Comparison of ENCODE assay signal across 18 cellular contexts in the genomic region with DNA sequence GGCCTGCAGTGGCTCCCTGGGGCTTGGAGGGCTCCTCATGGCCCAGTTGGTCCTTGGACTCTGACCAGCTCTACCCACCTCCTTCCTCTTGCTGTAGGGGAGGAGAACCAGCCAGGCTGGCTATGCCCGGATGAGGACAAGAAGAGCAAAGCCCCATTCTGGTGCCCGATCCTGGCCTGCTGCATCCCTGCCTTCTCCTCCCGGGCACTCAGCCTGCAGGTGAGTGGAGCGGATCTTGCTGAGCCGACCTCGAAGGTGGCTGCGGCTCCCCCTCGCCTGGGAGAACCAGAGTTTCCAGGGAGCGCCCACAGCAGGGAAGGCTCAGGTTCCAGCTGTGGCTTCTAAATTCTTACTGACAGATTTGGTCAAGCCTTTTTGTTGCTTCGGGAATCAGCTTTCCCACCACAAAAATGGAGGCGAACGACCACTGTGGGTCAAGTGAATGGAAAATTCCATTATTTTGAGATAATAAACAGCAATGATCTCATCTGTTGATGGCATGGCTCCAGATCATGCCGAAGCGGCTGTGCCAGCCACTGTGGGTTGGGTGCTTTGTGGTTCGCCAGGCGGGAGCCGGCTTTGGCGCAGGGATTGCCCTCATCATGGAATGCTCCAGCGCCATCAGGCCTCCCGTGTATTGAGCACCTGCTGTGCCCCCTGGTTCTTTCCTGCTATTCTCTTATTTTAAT.
DNase-seq lines count a peak whose midpoint lies in the region; ATAC-seq and TF ChIP-seq lines count a peak whose summit lies in the region.
"Had no signal": no experiment of that assay in that cellular context is flagged by ENCODE, and none has a peak within 500 bp of the region (broad histone marks: within the 10 kb centered on the region; RNA-seq: fewer than 3 reads in every experiment).

No MANE protein-coding gene starts in this region.

- BruUV-seq in Caco-2 (replicated peaks; lab: Mats Ljungman, UMichigan), result no TSS peak

- H3K4me1 Mint-ChIP-seq in Caco-2 (ENCODE audit: low read depth, unreplicated experiment), result no peaks in the 10 kb centered on the region
- H3K4me1 Mint-ChIP-seq: CD4-positive, CD25-positive, alpha-beta regulatory T cell; WTC11 had no signal

- H3K27me3 ChIP-seq in Caco-2 (replicated peaks; ENCODE audit: control insufficient read depth, insufficient read depth, low read length), result no peaks in the 10 kb centered on the region
- H3K27me3 ChIP-seq: left lung, upper lobe of left lung had no signal

- TF ChIP-seq CTCF in Caco-2 (IDR thresholded peaks at IDR 0.05; ENCODE audit: insufficient read depth in 1 of 2, low read depth in 1 of 2, low read length in 1 of 2, severe bottlenecking in 1 of 2, unreplicated experiment in 1 of 2), result no peak

- no peaks in the 10 kb centered on the region for H3K9me3 ChIP-seq in Caco-2
- H3K9me3 ChIP-seq: left lung, upper lobe of left lung had no signal

- H3K4me3 Mint-ChIP-seq in Caco-2 (ENCODE audit: unreplicated experiment), result no peak overlapping the region
- H3K4me3 Mint-ChIP-seq: CD4-positive, CD25-positive, alpha-beta regulatory T cell; WTC11 had no signal

- H3K9me3 Mint-ChIP-seq in Caco-2 (ENCODE audit: unreplicated experiment), result no peaks in the 10 kb centered on the region
- H3K9me3 Mint-ChIP-seq: CD4-positive, CD25-positive, alpha-beta regulatory T cell; WTC11 had no signal

- H3K27ac Mint-ChIP-seq in Caco-2 (ENCODE audit: unreplicated experiment), result no peak overlapping the region
- H3K27ac Mint-ChIP-seq: CD4-positive, CD25-positive, alpha-beta regulatory T cell; WTC11 had no signal

- H3K36me3 Mint-ChIP-seq in Caco-2 (ENCODE audit: insufficient read depth, unreplicated experiment), result peaks cover 12% of the 10 kb centered on the region
- H3K36me3 Mint-ChIP-seq: CD4-positive, CD25-positive, alpha-beta regulatory T cell had no signal

- H3K4me1 ChIP-seq in Caco-2, result no peaks in the 10 kb centered on the region
- H3K4me1 ChIP-seq: left lung, upper lobe of left lung had no signal

- intact Hi-C loops in Caco-2 (cut with micrococcal nuclease; ENCODE audit: unreplicated experiment), result no loop called here

- H3K27ac ChIP-seq in substantia nigra (ENCODE audit: low read depth, low read length, poor library complexity, severe bottlenecking), result peak overlapping the region; percentile 29
- H3K27ac ChIP-seq: left lung had no signal

- ATAC-seq in GM18517 (IDR thresholded peaks at IDR 0.05; ENCODE audit: unreplicated experiment), result no peak
- ATAC-seq: left lung, WTC11 had no signal

- no peaks in the 10 kb centered on the region for H3K36me3 ChIP-seq in Caco-2 (ENCODE audit: control insufficient read depth, insufficient read depth, low read length)

- POLR2A ChIA-PET in Caco-2 (lab: Charles Lee), result no interaction called here

- H3K27me3 Mint-ChIP-seq in Caco-2 (ENCODE audit: insufficient read depth, unreplicated experiment), result no peaks in the 10 kb centered on the region
- H3K27me3 Mint-ChIP-seq: CD4-positive, CD25-positive, alpha-beta regulatory T cell had no signal

- no peak overlapping the region for H3K4me3 ChIP-seq in Caco-2 (ENCODE audit: low read depth, low read length)
- H3K4me3 ChIP-seq: left lung, smooth muscle cell, upper lobe of left lung had no signal

- CTCF ChIA-PET in Caco-2 (lab: Charles Lee), result no interaction called here

- DNase-seq in NCI-H226, result peak; percentile 17
- peak; percentile 78 for DNase-seq in cerebellar cortex (ENCODE audit: low spot score)
- peak; percentile 23 for DNase-seq in kidney glomerular epithelial cell (lab: John Stamatoyannopoulos, UW)
- DNase-seq in substantia nigra (lab: John Stamatoyannopoulos, UW), result peak in 10 of 49 donors; percentile 12 to 86 (median 24)
- DNase-seq in 8988T, result no peak
- no peak for DNase-seq in Caco-2
- no peak for DNase-seq in AG20443 (ENCODE audit: low spot score)
- DNase-seq: activated effector memory CD4-positive, alpha-beta T cell treated with Interleukin-2 at 50 U/mL for 16 hours; CD4-positive, CD25-positive, alpha-beta regulatory T cell; left lung; NCI-H1092; NCI-H2171 treated with DMSO at 0.1 percent for 48 hours; NK-92 treated with Interleukin-12 subunit alpha and Interleukin-12 subunit beta, amount 100 ng/mL, for 24 hours; RPMI8226; upper lobe of left lung had no signal

Comparison
In these comparisons a context has a peak if more than half of its experiments do, and no peak if none do; other contexts are left out.
1. DNase-seq: peak in NCI-H226 (single experiment), cerebellar cortex (single experiment) and kidney glomerular epithelial cell (single experiment); none in 8988T (single experiment), Caco-2 (0 of 2) and AG20443 (single experiment).